ENCODE assay signal across 14 cellular contexts in the genomic region with DNA sequence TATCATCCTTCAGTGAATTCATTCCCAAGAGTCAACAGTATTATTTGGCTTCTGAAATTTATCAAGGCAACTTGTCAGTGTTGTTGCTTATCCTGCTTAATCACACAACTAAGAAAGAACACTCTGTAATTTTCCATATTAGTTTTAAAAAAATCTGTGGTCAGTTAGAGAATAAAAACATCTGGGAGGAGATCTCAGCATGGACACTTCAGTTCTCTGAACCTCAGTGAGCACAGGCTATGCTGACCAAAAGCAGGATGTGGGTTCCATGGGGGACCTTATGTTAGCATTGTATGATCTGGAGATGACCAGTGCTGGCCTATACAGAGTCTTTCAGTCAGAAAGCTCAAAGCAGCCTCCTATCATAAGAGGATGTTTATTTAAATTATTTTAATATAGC.
A peak's percentile ranks its signal among the peaks of the same experiment; 100 is the strongest.
DNase-seq lines count a peak whose midpoint lies in the region; TF ChIP-seq lines count a peak whose summit lies in the region.
"Had no signal": no experiment of that assay in that cellular context is flagged by ENCODE, and none has a peak within 500 bp of the region (broad histone marks: within the 10 kb centered on the region; RNA-seq: fewer than 3 reads in every experiment).

No MANE protein-coding gene starts in this region.

- in situ Hi-C loops in astrocyte of the spinal cord (cut with HindIII; ENCODE audit: low sequenced_read_pairs): no loop called here

- H3K4me3 ChIP-seq in astrocyte of the spinal cord (ENCODE audit: low read depth, low read length): no peak overlapping the region
- H3K4me3 ChIP-seq: BLaER1 had no signal

- DNase-seq in NCI-H69 (lab: John Stamatoyannopoulos, UW) (peak; percentile 26), astrocyte of the spinal cord (ENCODE audit: low read depth, low spot score) (peak; percentile 61), iris pigment epithelial cell (ENCODE audit: low read depth) (peak; percentile 5), renal cortical epithelial cell (ENCODE audit: low read depth) (peak; percentile 36), activated gamma-delta T cell treated with Interleukin-2 at 50 U/mL for 16 hours (no peak), NAMALWA (ENCODE audit: low spot score) (no peak), GM19240 (ENCODE audit: insufficient read length, low spot score) (no peak)
- DNase-seq: 8988T, AML-193, DMS53, GF-D8, HCEC 1CT, HFFc6 had no signal

- no peak for TF ChIP-seq CTCF in astrocyte of the spinal cord (IDR thresholded peaks at IDR 0.05; ENCODE audit: low read depth, low read length)

Comparison
In these comparisons a context has a peak if more than half of its experiments do, and no peak if none do; other contexts are left out.
1. DNase-seq: peak in NCI-H69 (single experiment), astrocyte of the spinal cord (single experiment), iris pigment epithelial cell (single experiment) and renal cortical epithelial cell (single experiment); none in activated gamma-delta T cell treated with Interleukin-2 at 50 U/mL for 16 hours (single experiment), NAMALWA (single experiment) and GM19240 (single experiment).